In genomic region chr21:41865002-41865777, GRCh38 we compare ENCODE assay signal across 1 cellular context.
A peak's percentile ranks its signal among the peaks of the same experiment; 100 is the strongest.
TF ChIP-seq lines count a peak whose summit lies in the region.

No MANE protein-coding gene starts in this region.

TF ChIP-seq in GM12878, 131 proteins besides CTCF, POLR2A, EP300 and RAD21 (continued from another document and continues in another):
- TF ChIP-seq ZNF622 (IDR thresholded peaks at IDR 0.05) (no peak), ELK1 (IDR thresholded peaks at IDR 0.05; ENCODE audit: low read depth, low read length) (no peak), NFXL1 (IDR thresholded peaks at IDR 0.05; ENCODE audit: borderline replicate concordance) (no peak), ZBTB40 (IDR thresholded peaks at IDR 0.05; ENCODE audit: borderline replicate concordance) (no peak), RB1 (IDR thresholded peaks at IDR 0.05; ENCODE audit: borderline replicate concordance) (no peak), RAD51 (IDR thresholded peaks at IDR 0.05) (no peak), CEBPB (IDR thresholded peaks at IDR 0.05; ENCODE audit: borderline replicate concordance in 1 of 2, low read depth in 2 of 2, low read length in 2 of 2) (no peak), KAT2A (conservative IDR thresholded peaks at IDR 0.05; ENCODE audit: control insufficient read depth, low read depth, low read length) (no peak), TBL1XR1 (IDR thresholded peaks at IDR 0.05; ENCODE audit: low read depth, low read length) (0 out of 2 replicates have a peak, but pooled peaks have one; percentile 36), ATF3 (IDR thresholded peaks at IDR 0.05; ENCODE audit: borderline replicate concordance, extremely low read depth, low read depth, low read length) (no peak), POLR2AphosphoS5 (IDR thresholded peaks at IDR 0.05; ENCODE audit: low read length) (peak; percentile 40; the same call in 1 of the 2 replicates), CBX5 (IDR thresholded peaks at IDR 0.05; ENCODE audit: low read depth) (peak; percentile 73; the same call in 1 of the 2 replicates), ZBTB11 (CRISPR knock-in tag; IDR thresholded peaks at IDR 0.05) (no peak), LARP7 (IDR thresholded peaks at IDR 0.05) (no peak), PBX3 (IDR thresholded peaks at IDR 0.05; ENCODE audit: insufficient replicate concordance, low read depth, low read length) (no peak), HSF1 (IDR thresholded peaks at IDR 0.05; ENCODE audit: low read depth, low read length) (no peak), ZNF384 (IDR thresholded peaks at IDR 0.05; ENCODE audit: borderline replicate concordance, low read depth, low read length) (peak; percentile 62; the same call in 1 of the 2 replicates), SMARCA5 (IDR thresholded peaks at IDR 0.05) (peak; percentile 43; the same call in 1 of the 2 replicates), RELB (IDR thresholded peaks at IDR 0.05; ENCODE audit: low read depth) (peak; percentile 88), ZNF217 (IDR thresholded peaks at IDR 0.05) (no peak), MLLT1 (IDR thresholded peaks at IDR 0.05) (no peak), MEF2A (IDR thresholded peaks at IDR 0.05; ENCODE audit: insufficient read depth, low read depth, low read length) (no peak), ATF7 (IDR thresholded peaks at IDR 0.05; ENCODE audit: low read depth) (peak; percentile 89), RUNX3 (IDR thresholded peaks at IDR 0.05; ENCODE audit: low read length) (peak; percentile 90), ZBTB4 (CRISPR knock-in tag; IDR thresholded peaks at IDR 0.05) (no peak), SIN3A (IDR thresholded peaks at IDR 0.05; ENCODE audit: low read depth, low read length) (no peak), HDAC2 (IDR thresholded peaks at IDR 0.05) (no peak), TCF7 (IDR thresholded peaks at IDR 0.05; ENCODE audit: borderline replicate concordance) (no peak), ZNF592 (IDR thresholded peaks at IDR 0.05) (no peak), SP1 (IDR thresholded peaks at IDR 0.05; ENCODE audit: low read depth, low read length) (no peak), IKZF2 (IDR thresholded peaks at IDR 0.05) (peak; percentile 96), CBFB (IDR thresholded peaks at IDR 0.05; ENCODE audit: low read depth) (peak; percentile 59; the same call in 1 of the 2 replicates), SPI1 (IDR thresholded peaks at IDR 0.05; ENCODE audit: borderline replicate concordance, insufficient read depth, low read depth, low read length) (peak; percentile 87; the same call in 1 of the 2 replicates)
